Comparison of ENCODE assay signal across 24 cellular contexts in the genomic region with DNA sequence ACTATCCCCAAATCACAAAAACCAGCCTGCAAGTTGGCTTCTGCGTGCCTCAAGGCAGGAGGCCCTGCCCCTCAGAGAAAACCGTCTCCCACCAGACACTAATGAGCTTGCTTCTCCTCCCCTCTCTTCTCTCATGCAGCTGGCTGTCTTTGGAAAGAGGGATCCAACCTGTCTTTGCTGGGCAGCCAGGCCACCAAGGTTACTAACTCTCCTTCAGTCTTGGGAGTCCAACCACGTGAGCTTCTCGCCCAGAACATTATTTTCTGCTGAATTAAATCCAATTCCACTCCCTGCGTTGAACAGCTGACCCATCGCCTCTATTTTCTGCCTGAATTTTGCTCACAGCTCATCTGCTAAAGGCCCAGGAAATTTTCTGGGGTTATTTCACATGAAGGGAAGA.
"Had no signal": no experiment of that assay in that cellular context is flagged by ENCODE, and none has a peak within 500 bp of the region (broad histone marks: within the 10 kb centered on the region; RNA-seq: fewer than 3 reads in every experiment).

No MANE protein-coding gene starts in this region.

- H3K27ac ChIP-seq: SJSA1 had no signal

- H3K27me3 ChIP-seq: MG63, SJSA1 had no signal

- H3K9me3 ChIP-seq: MG63, SJSA1, SK-N-SH had no signal

- DNase-seq: IMR-90, Karpas-422, KG1, MG63, NCI-H1092, NCI-H1105 treated with DMSO at 0.1 percent for 48 hours, NCI-H1417 treated with DMSO at 0.1 percent for 48 hours, NCI-H146, NCI-H1694 treated with DMSO at 0.1 percent for 48 hours, NCI-H1930, NCI-H226, NCI-H446, NCI-H510A, NCI-H524 treated with DMSO at 0.1 percent for 48 hours, NCI-H69, NCI-H774, Right ventricle myocardium superior, RPMI8226, SIG-M5, SK-N-SH, SW 1271 had no signal

- H3K4me3 ChIP-seq: MG63, SJSA1 had no signal

- H3K4me1 ChIP-seq: SJSA1 had no signal

- H3K36me3 ChIP-seq: MG63, SJSA1 had no signal

- H3K9ac ChIP-seq: SK-N-SH had no signal

- H3K4me2 ChIP-seq: SK-N-SH had no signal

- FAIRE-seq: HepG2, RCC 7860 had no signal
